In genomic region chr12:130121246-130122005, GRCh38 we compare ENCODE assay signal across 22 cellular contexts. TPM values are rescaled to one million over a fixed set of nuclear protein-coding genes. Genes with fewer than 3 reads are reported as not detected.
DNase-seq lines count a peak whose midpoint lies in the region; ATAC-seq and TF ChIP-seq lines count a peak whose summit lies in the region.
"Had no signal": no experiment of that assay in that cellular context is flagged by ENCODE, and none has a peak within 500 bp of the region (broad histone marks: within the 10 kb centered on the region; RNA-seq: fewer than 3 reads in every experiment).

No MANE protein-coding gene starts in this region.

- H3K23ac ChIP-seq in H9 (ENCODE audit: insufficient read length, low read depth, low read length) = no peak overlapping the region

- peak overlapping the region; percentile 35 for H3K4me3 Mint-ChIP-seq in glutamatergic neuron (ENCODE audit: unreplicated experiment)
- peak overlapping the region; percentile 59 for H3K4me3 Mint-ChIP-seq in nephron progenitor cell
- H3K4me3 Mint-ChIP-seq in H9 = no peak overlapping the region
- H3K4me3 Mint-ChIP-seq: CD8-positive, alpha-beta T cell had no signal

- H2AK5ac ChIP-seq in H9 (ENCODE audit: insufficient read length, low read length) = no peak overlapping the region

- no peak overlapping the region for H2BK5ac ChIP-seq in H9 (ENCODE audit: insufficient read length, low read length)

- intact Hi-C loops in mammary epithelial cell (cut with micrococcal nuclease) = no loop called here

- no peak overlapping the region for H4K91ac ChIP-seq in H9 (ENCODE audit: insufficient read length, low read depth, low read length)

- TF ChIP-seq CTCF in glutamatergic neuron (IDR thresholded peaks at IDR 0.05; ENCODE audit: partially characterized antibody, unreplicated experiment) (no peak), nephron progenitor cell (IDR thresholded peaks at IDR 0.05) (no peak), mammary epithelial cell (conservative IDR thresholded peaks at IDR 0.05 in 1 of 2, IDR thresholded peaks at IDR 0.05 in 1 of 2; ENCODE audit: extremely low read depth in 1 of 2, insufficient read depth in 1 of 2, low read depth in 1 of 2, low read length in 2 of 2) (no peak), H9 (conservative IDR thresholded peaks at IDR 0.05) (no peak)

- H3K9me3 ChIP-seq in mammary epithelial cell (replicated peaks; ENCODE audit: insufficient read depth, low read length) = peaks cover 33% of the 10 kb centered on the region
- no peaks in the 10 kb centered on the region for H3K9me3 ChIP-seq in H9 (ENCODE audit: control insufficient read depth, low read depth, low read length)
- H3K9me3 ChIP-seq: BLaER1 treated with 17β-estradiol and CSF1 and Interleukin-3, amounts not matched to agents 10 nM and 100 nM; SJCRH30 had no signal

- H2BK20ac ChIP-seq in H9 (ENCODE audit: low read depth, low read length, poor library complexity, severe bottlenecking) = no peak overlapping the region

- no peaks in the 10 kb centered on the region for H3K36me3 ChIP-seq in mammary epithelial cell (ENCODE audit: insufficient read depth, low read length)
- H3K36me3 ChIP-seq: BLaER1 treated with 17β-estradiol and CSF1 and Interleukin-3, amounts not matched to agents 10 nM and 100 nM; SJCRH30 had no signal

- H4K8ac ChIP-seq in H9 (replicated peaks; ENCODE audit: insufficient read length, low read depth, low read length) = no peak overlapping the region

- H3K23me2 ChIP-seq in H9 (ENCODE audit: insufficient read length, low read depth, low read length, poor library complexity, severe bottlenecking) = no peaks in the 10 kb centered on the region

- no peak overlapping the region for H2BK15ac ChIP-seq in H9 (ENCODE audit: low read depth, low read length)

- no peak overlapping the region for H2BK12ac ChIP-seq in H9 (ENCODE audit: insufficient read length, low read depth, low read length)

- H3K4me3 ChIP-seq in skin epidermis = no peak overlapping the region
- H3K4me3 ChIP-seq in mammary epithelial cell (replicated peaks in 1 of 3; ENCODE audit: insufficient read depth in 1 of 3, low read depth in 2 of 3, low read length in 3 of 3) = no peak overlapping the region
- H3K4me3 ChIP-seq: BLaER1 treated with 17β-estradiol and CSF1 and Interleukin-3, amounts not matched to agents 10 nM and 100 nM; PC-9; SJCRH30 had no signal

- H3K9ac ChIP-seq in mammary epithelial cell (ENCODE audit: insufficient read depth, low read length) (no peak overlapping the region), H9 (ENCODE audit: extremely low read depth, insufficient read length, low read length) (no peak overlapping the region)
- H3K9ac ChIP-seq: BLaER1 treated with 17β-estradiol and CSF1 and Interleukin-3, amounts not matched to agents 10 nM and 100 nM had no signal

- H3K79me2 ChIP-seq in mammary epithelial cell (ENCODE audit: insufficient read depth, low read length) = no peaks in the 10 kb centered on the region
- no peaks in the 10 kb centered on the region for H3K79me2 ChIP-seq in H9 (ENCODE audit: insufficient read depth, low read length)

- dilution Hi-C loops in mammary epithelial cell (cut with HindIII; ENCODE audit: low sequenced_read_pairs) = no loop called here

- peak; percentile 42 for DNase-seq in cerebellar cortex (ENCODE audit: low spot score)
- DNase-seq in glutamatergic neuron = no peak
- no peak for DNase-seq in nephron progenitor cell
- no peak for DNase-seq in activated naive CD4-positive, alpha-beta T cell treated with anti-CD3 and anti-CD28 coated beads, Interleukin-2, amount 50 U/mL, for 16 hours
- DNase-seq in mammary epithelial cell = no peak
- DNase-seq in H9 = no peak
- DNase-seq: Calu3; CD8-positive, alpha-beta T cell; DMS53; EL; KBM-7; NCI-H1105 treated with DMSO at 0.1 percent for 48 hours; NCI-H1694; NCI-H2081 treated with DMSO at 0.1 percent for 48 hours; PC-9; SJCRH30 had no signal

- H3K4me1 ChIP-seq in mammary epithelial cell (ENCODE audit: insufficient read depth, low read length) (no peaks in the 10 kb centered on the region), H9 (ENCODE audit: insufficient read depth, low read length) (no peaks in the 10 kb centered on the region)
- H3K4me1 ChIP-seq: SJCRH30 had no signal

- H3K18ac ChIP-seq in H9 (ENCODE audit: insufficient read length, low read depth, low read length) = no peak overlapping the region

- H3K9me3 Mint-ChIP-seq in glutamatergic neuron (ENCODE audit: unreplicated experiment) = peaks cover 9% of the 10 kb centered on the region
- H3K9me3 Mint-ChIP-seq in nephron progenitor cell = no peaks in the 10 kb centered on the region
- no peaks in the 10 kb centered on the region for H3K9me3 Mint-ChIP-seq in H9
- H3K9me3 Mint-ChIP-seq: CD8-positive, alpha-beta T cell had no signal

- H3K27me3 ChIP-seq in mammary epithelial cell (ENCODE audit: insufficient read depth, low read length) = no peaks in the 10 kb centered on the region
- no peaks in the 10 kb centered on the region for H3K27me3 ChIP-seq in H9 (ENCODE audit: insufficient read depth, low read length)
- H3K27me3 ChIP-seq: BLaER1 treated with 17β-estradiol and CSF1 and Interleukin-3, amounts not matched to agents 10 nM and 100 nM; SJCRH30 had no signal

- H3K27me3 Mint-ChIP-seq in glutamatergic neuron (ENCODE audit: unreplicated experiment) (peaks cover 3% of the 10 kb centered on the region), nephron progenitor cell (ENCODE audit: low read depth, poor library complexity) (peaks cover 7% of the 10 kb centered on the region), H9 (ENCODE audit: low read depth) (peaks cover 67% of the 10 kb centered on the region)

- no peak overlapping the region for H3K14ac ChIP-seq in H9 (ENCODE audit: insufficient read depth, low read length)

- no peak overlapping the region for H4K5ac ChIP-seq in H9 (ENCODE audit: insufficient read length, low read depth, low read length)

- peaks cover 9% of the 10 kb centered on the region for H3K36me3 Mint-ChIP-seq in glutamatergic neuron (ENCODE audit: unreplicated experiment)
- no peaks in the 10 kb centered on the region for H3K36me3 Mint-ChIP-seq in nephron progenitor cell (ENCODE audit: low read depth)
- no peaks in the 10 kb centered on the region for H3K36me3 Mint-ChIP-seq in H9 (ENCODE audit: insufficient read depth in 1 of 3, low read depth in 3 of 3)
- H3K36me3 Mint-ChIP-seq: CD8-positive, alpha-beta T cell had no signal

- no peak overlapping the region for H3K4ac ChIP-seq in H9 (ENCODE audit: low read depth, low read length)

- no peak overlapping the region for H2AFZ ChIP-seq in mammary epithelial cell (ENCODE audit: low read depth, low read length)
- H2AFZ ChIP-seq in H9 (ENCODE audit: low read length) = no peak overlapping the region
- H2AFZ ChIP-seq: PC-9 had no signal

- in situ Hi-C loops in mammary epithelial cell (cut with MboI; ENCODE audit: low sequenced_read_pairs in 2 of 2) = no loop called here

- CTCF ChIA-PET in mammary epithelial cell (lab: Charles Lee; ENCODE audit: low non-redundant PET) = no interaction called here

- H3K27ac ChIP-seq in skin epidermis (peak overlapping the region in 11 of 21 experiments; percentile 8 to 73 (median 54)), mammary epithelial cell (ENCODE audit: insufficient read depth, low read depth, low read length) (no peak overlapping the region), H9 (ENCODE audit: insufficient read length, low read depth, low read length) (no peak overlapping the region)
- H3K27ac ChIP-seq: BLaER1 treated with 17β-estradiol and CSF1 and Interleukin-3, amounts not matched to agents 10 nM and 100 nM; PC-9; RWPE1; SJCRH30 had no signal

- no peak overlapping the region for H3T11ph ChIP-seq in H9 (ENCODE audit: low read length)

- H4K20me1 ChIP-seq in mammary epithelial cell (ENCODE audit: insufficient read depth, low read length) = no peaks in the 10 kb centered on the region
- no peaks in the 10 kb centered on the region for H4K20me1 ChIP-seq in H9 (ENCODE audit: control insufficient read depth, insufficient read depth, insufficient read length)
- H4K20me1 ChIP-seq: BLaER1 treated with 17β-estradiol and CSF1 and Interleukin-3, amounts not matched to agents 10 nM and 100 nM had no signal

- no peak overlapping the region for H2BK120ac ChIP-seq in H9 (ENCODE audit: low read depth, low read length, poor library complexity, severe bottlenecking)

- H3K79me1 ChIP-seq in H9 (ENCODE audit: insufficient read depth, low read depth, low read length, poor library complexity, severe bottlenecking) = no peaks in the 10 kb centered on the region

- H3K4me1 Mint-ChIP-seq in glutamatergic neuron (ENCODE audit: low read depth, unreplicated experiment) = peaks cover 15% of the 10 kb centered on the region
- peaks cover 89% of the 10 kb centered on the region for H3K4me1 Mint-ChIP-seq in nephron progenitor cell
- H3K4me1 Mint-ChIP-seq in H9 = peaks cover 6 to 23% of the 10 kb centered on the region in 2 experiments; a peak in 2 of 4 replicates

- BruUV-seq in mammary epithelial cell (replicated peaks; lab: Mats Ljungman, UMichigan) = no TSS peak

- ATAC-seq in GM18867 (IDR thresholded peaks at IDR 0.05; ENCODE audit: unreplicated experiment) = no peak
- ATAC-seq: CD8-positive, alpha-beta T cell; HepG2 had no signal

- H3K27ac Mint-ChIP-seq in glutamatergic neuron (ENCODE audit: unreplicated experiment) (no peak overlapping the region), nephron progenitor cell (peak overlapping the region; percentile 34), H9 (no peak overlapping the region)
- H3K27ac Mint-ChIP-seq: CD8-positive, alpha-beta T cell had no signal

- H3K56ac ChIP-seq in H9 (ENCODE audit: insufficient read length, low read depth, low read length) = no peak overlapping the region

- 56% methylated on average over 11 of the region's 11 CpGs for WGBS in mammary epithelial cell (ENCODE audit: low coverage, missing lambda C conversion rate)
- no CpG with 5 or more reads among the region's 11 CpGs for WGBS in H9 (ENCODE audit: extremely low coverage, insufficient read length, low lambda C conversion rate)

- H3K4me2 ChIP-seq in mammary epithelial cell (ENCODE audit: insufficient read depth, low read depth, low read length) (no peak overlapping the region), H9 (ENCODE audit: insufficient read depth, insufficient read length, low read length) (no peak overlapping the region)
- H3K4me2 ChIP-seq: BLaER1 treated with 17β-estradiol and CSF1 and Interleukin-3, amounts not matched to agents 10 nM and 100 nM; PC-9 had no signal

RNA-seq across cellular contexts. Expression of gene FZD10, which starts 40.8 kb away (rescaled TPM):
- total RNA-seq in glutamatergic neuron (ENCODE audit: unreplicated experiment) (not detected), mammary epithelial cell (under 1 TPM in 1 of 2 donors, not detected in 1; 0.09 TPM), H9 (2021) (0.55 and 1.0 TPM in 2 replicates)
- polyA plus RNA-seq in mammary epithelial cell = not detected
- not detected for polyA minus RNA-seq in mammary epithelial cell
- total RNA-seq: Calu3; CD8-positive, alpha-beta T cell; HepG2; NCI-H460; PC-9; SJCRH30 had no signal
- polyA plus RNA-seq: HepG2 had no signal

Comparison
In these comparisons a context has a peak if more than half of its experiments do, and no peak if none do; other contexts are left out.
1. H3K4me3 Mint-ChIP-seq: peak in glutamatergic neuron (single experiment) and nephron progenitor cell (single experiment); none in H9 (0 of 2).
2. H3K27ac ChIP-seq: peak in skin epidermis (11 of 21); none in mammary epithelial cell (single experiment) and H9 (single experiment).